ENCODE assay signal across 8 cellular contexts in the genomic region with DNA sequence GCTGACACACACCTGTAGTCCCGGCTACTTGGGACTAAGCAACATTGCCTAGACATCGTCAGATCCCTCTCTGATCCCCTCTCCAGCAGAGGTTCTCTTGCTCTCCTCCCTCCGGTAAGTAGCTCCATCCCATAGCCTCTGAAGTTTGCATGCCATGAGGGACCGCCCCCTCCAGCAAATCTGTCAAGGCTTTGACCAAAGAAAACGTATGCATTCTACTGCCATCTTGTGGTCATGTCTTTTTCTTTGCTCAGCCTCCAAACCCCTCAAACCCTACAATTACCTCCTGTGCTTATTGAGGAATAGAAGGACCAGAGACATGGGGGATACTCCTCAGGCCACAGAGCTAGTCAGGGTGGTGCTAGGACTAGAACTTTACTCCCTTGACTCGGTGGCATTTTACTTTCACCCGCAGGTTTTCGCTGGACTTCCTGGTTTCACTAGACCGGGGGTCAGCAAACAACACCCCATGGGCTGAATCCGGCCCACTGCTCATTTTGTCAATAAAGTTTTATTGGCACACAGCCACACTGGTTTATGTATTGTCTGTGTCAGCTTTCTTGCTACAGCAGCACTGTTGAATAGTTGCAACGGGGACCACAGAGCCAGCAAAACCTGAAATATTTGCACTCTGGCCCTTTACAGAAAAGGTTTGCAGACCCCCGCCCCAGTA.
DNase-seq lines count a peak whose midpoint lies in the region; ATAC-seq and TF ChIP-seq lines count a peak whose summit lies in the region.

No MANE protein-coding gene starts in this region.

- H3K4me3 Mint-ChIP-seq in stimulated activated naive CD8-positive, alpha-beta T cell treated with anti-CD3 and anti-CD28 coated beads, Interleukin-15, amount 100 ng/mL, for 72 hours: no peak overlapping the region

- H3K9ac ChIP-seq in SU-DHL-6 (ENCODE audit: low read length): no peak overlapping the region

- H3K36me3 ChIP-seq in cardiac muscle cell (no peaks in the 10 kb centered on the region), right atrium auricular region (no peaks in the 10 kb centered on the region), SU-DHL-6 (ENCODE audit: low read length) (no peaks in the 10 kb centered on the region), heart right ventricle (no peaks in the 10 kb centered on the region), sigmoid colon (no peaks in the 10 kb centered on the region)

- DNase-seq in cardiac muscle cell (ENCODE audit: low read depth in 1 of 2, low spot score in 1 of 2) (peak; percentile 5 to 15), right atrium auricular region (ENCODE audit: low spot score) (no peak), NCI-H146 (lab: John Stamatoyannopoulos, UW) (peak; percentile 81), heart right ventricle (peak in 1 of 2 donors; percentile 13), sigmoid colon (no peak)
- DNase-seq in stimulated activated naive CD8-positive, alpha-beta T cell treated with anti-CD3 and anti-CD28 coated beads, Interleukin-15, amount 100 ng/mL, for 72 hours: peak; percentile 5 to 17

- no peaks in the 10 kb centered on the region for H3K79me2 ChIP-seq in SU-DHL-6 (ENCODE audit: insufficient read depth, low read length)

- no peak for TF ChIP-seq EP300 in sigmoid colon (IDR thresholded peaks at IDR 0.05)

- no peaks in the 10 kb centered on the region for H3F3A ChIP-seq in SU-DHL-6 (ENCODE audit: insufficient read depth)

- no peak overlapping the region for H3K27ac ChIP-seq in cardiac muscle cell
- H3K27ac ChIP-seq in right atrium auricular region: no peak overlapping the region
- no peak overlapping the region for H3K27ac ChIP-seq in SU-DHL-6 (ENCODE audit: low read depth, low read length)
- H3K27ac ChIP-seq in heart right ventricle: no peak overlapping the region
- no peak overlapping the region for H3K27ac ChIP-seq in sigmoid colon

- TF ChIP-seq POLR2A in sigmoid colon (IDR thresholded peaks at IDR 0.05): no peak

- peaks cover 9% of the 10 kb centered on the region for H3K27me3 Mint-ChIP-seq in stimulated activated naive CD8-positive, alpha-beta T cell treated with anti-CD3 and anti-CD28 coated beads, Interleukin-15, amount 100 ng/mL, for 72 hours

- H3K9me2 ChIP-seq in SU-DHL-6 (replicated peaks; ENCODE audit: insufficient read depth, low read length): no peaks in the 10 kb centered on the region

- H4K20me1 ChIP-seq in SU-DHL-6 (ENCODE audit: low read depth, low read length): no peaks in the 10 kb centered on the region

- 51 to 52% methylated on average over 12 of the region's 12 CpGs for WGBS in heart right ventricle, 2 donors
- WGBS in sigmoid colon, 2 donors: 48 to 50% methylated on average over 12 of the region's 12 CpGs

- H3K4me1 ChIP-seq in cardiac muscle cell (ENCODE audit: low read depth): no peaks in the 10 kb centered on the region
- H3K4me1 ChIP-seq in right atrium auricular region: no peaks in the 10 kb centered on the region
- H3K4me1 ChIP-seq in heart right ventricle: no peaks in the 10 kb centered on the region
- no peaks in the 10 kb centered on the region for H3K4me1 ChIP-seq in sigmoid colon

- H3K9me3 ChIP-seq in cardiac muscle cell (ENCODE audit: low read depth) (no peaks in the 10 kb centered on the region), right atrium auricular region (peaks cover 0 to 9% of the 10 kb centered on the region in 2 donors), SU-DHL-6 (ENCODE audit: insufficient read depth, low read length) (peaks cover 12% of the 10 kb centered on the region), heart right ventricle (peaks cover 0 to 18% (median 0%) of the 10 kb centered on the region in 11 donors), sigmoid colon (peaks cover 0 to 4% (median 1%) of the 10 kb centered on the region in 4 donors)

- peaks cover 12 to 21% of the 10 kb centered on the region in 2 donors for H3K9me3 Mint-ChIP-seq in stimulated activated naive CD8-positive, alpha-beta T cell treated with anti-CD3 and anti-CD28 coated beads, Interleukin-15, amount 100 ng/mL, for 72 hours

- H2AFZ ChIP-seq in SU-DHL-6 (ENCODE audit: low read depth, low read length, severe bottlenecking): no peak overlapping the region

- H3K4me3 ChIP-seq in cardiac muscle cell: no peak overlapping the region
- no peak overlapping the region for H3K4me3 ChIP-seq in right atrium auricular region
- no peak overlapping the region for H3K4me3 ChIP-seq in SU-DHL-6 (ENCODE audit: insufficient read depth, low read length, poor library complexity, severe bottlenecking)
- H3K4me3 ChIP-seq in heart right ventricle: no peak overlapping the region
- H3K4me3 ChIP-seq in sigmoid colon: no peak overlapping the region

- H3K27me3 ChIP-seq in cardiac muscle cell (no peaks in the 10 kb centered on the region), right atrium auricular region (no peaks in the 10 kb centered on the region), SU-DHL-6 (ENCODE audit: low read length) (no peaks in the 10 kb centered on the region), heart right ventricle (peaks cover 0 to 6% (median 0%) of the 10 kb centered on the region in 7 donors), sigmoid colon (no peaks in the 10 kb centered on the region)

- peak in 2 of 8 donors; percentile 17 to 47 for ATAC-seq in heart right ventricle
- ATAC-seq in stimulated activated naive CD8-positive, alpha-beta T cell treated with anti-CD3 and anti-CD28 coated beads, Interleukin-15, amount 100 ng/mL, for 72 hours: no peak
- ATAC-seq in HG03571 (IDR thresholded peaks at IDR 0.05; ENCODE audit: unreplicated experiment): no peak

- no peak overlapping the region for H3K27ac Mint-ChIP-seq in stimulated activated naive CD8-positive, alpha-beta T cell treated with anti-CD3 and anti-CD28 coated beads, Interleukin-15, amount 100 ng/mL, for 72 hours

- intact Hi-C loops in heart right ventricle (cut with DNase I): no loop called here
- intact Hi-C loops in sigmoid colon (cut with DNase I): no loop called here

- H3K4me1 Mint-ChIP-seq in stimulated activated naive CD8-positive, alpha-beta T cell treated with anti-CD3 and anti-CD28 coated beads, Interleukin-15, amount 100 ng/mL, for 72 hours: no peaks in the 10 kb centered on the region

- peak; percentile 10 for TF ChIP-seq CTCF in cardiac muscle cell (IDR thresholded peaks at IDR 0.05; ENCODE audit: low read depth, low read length)
- TF ChIP-seq CTCF in right atrium auricular region (IDR thresholded peaks at IDR 0.05): peak in 1 of 2 donors; percentile 58
- peak; percentile 76 for TF ChIP-seq CTCF in SU-DHL-6 (IDR thresholded peaks at IDR 0.05; ENCODE audit: insufficient read depth, low read length, poor library complexity, severe bottlenecking)
- TF ChIP-seq CTCF in heart right ventricle (IDR thresholded peaks at IDR 0.05): peak in 7 of 9 donors; percentile 6 to 45 (median 38)
- TF ChIP-seq CTCF in sigmoid colon (IDR thresholded peaks at IDR 0.05): no peak

- H3K4me2 ChIP-seq in SU-DHL-6 (ENCODE audit: low read depth, low read length, poor library complexity, severe bottlenecking): no peak overlapping the region

Comparison
In these comparisons a context has a peak if more than half of its experiments do, and no peak if none do; other contexts are left out.
1. DNase-seq: peak in cardiac muscle cell (2 of 2), NCI-H146 (single experiment) and stimulated activated naive CD8-positive, alpha-beta T cell treated with anti-CD3 and anti-CD28 coated beads, Interleukin-15, amount 100 ng/mL, for 72 hours (2 of 2); none in right atrium auricular region (single experiment) and sigmoid colon (single experiment).
2. CTCF ChIP-seq: peak in cardiac muscle cell (single experiment), SU-DHL-6 (single experiment) and heart right ventricle (7 of 9); none in sigmoid colon (0 of 4).